9 cellular contexts compared by ENCODE assay signal in genomic region chr7:77727936-77728701, GRCh38. TPM values are rescaled to one million over a fixed set of nuclear protein-coding genes. Genes with fewer than 3 reads are reported as not detected.
A peak's percentile ranks its signal among the peaks of the same experiment; 100 is the strongest.
DNase-seq lines count a peak whose midpoint lies in the region; ATAC-seq and TF ChIP-seq lines count a peak whose summit lies in the region.
"Had no signal": no experiment of that assay in that cellular context is flagged by ENCODE, and none has a peak within 500 bp of the region (broad histone marks: within the 10 kb centered on the region; RNA-seq: fewer than 3 reads in every experiment).

No MANE protein-coding gene starts in this region.

- no peaks in the 10 kb centered on the region for H3K9me3 Mint-ChIP-seq in HFFc6

- no peak for TF ChIP-seq CTCF in AG04450 (IDR thresholded peaks at IDR 0.05; ENCODE audit: low read depth, low read length)
- no peak for TF ChIP-seq CTCF in HFFc6 (IDR thresholded peaks at IDR 0.05)
- TF ChIP-seq CTCF in SK-N-SH (IDR thresholded peaks at IDR 0.05): no peak
- no peak for TF ChIP-seq CTCF in foreskin keratinocyte (conservative IDR thresholded peaks at IDR 0.05)

- H3K4me2 ChIP-seq in SK-N-SH: peak overlapping the region; percentile 62

- H3K9me3 ChIP-seq in AG04450 (ENCODE audit: control insufficient read depth, insufficient read depth, low read length) (no peaks in the 10 kb centered on the region), SK-N-SH (no peaks in the 10 kb centered on the region)

- peaks cover 18% of the 10 kb centered on the region for H3F3A ChIP-seq in SK-N-SH (replicated peaks; ENCODE audit: insufficient read depth)

- H3K4me3 ChIP-seq in AG04450 (ENCODE audit: low read depth, low read length): no peak overlapping the region; the same call in 1 of the 2 replicates
- H3K4me3 ChIP-seq in SK-N-SH (ENCODE audit: low read depth in 2 of 2, low read length in 1 of 2): peak overlapping the region in 1 of 2 experiments; percentile 20; a peak in 1 of 4 replicates
- H3K4me3 ChIP-seq: GM12878 had no signal

- peaks cover 38% of the 10 kb centered on the region for H3K4me1 Mint-ChIP-seq in HFFc6 (ENCODE audit: low read depth)

- intact Hi-C loops in sciatic nerve (cut with DNase I): loop anchor here (10.0 kb wide), 1 partner anchor 1347 kb away; no protein-coding TSS in a partner anchor

- H3K4me1 ChIP-seq in SK-N-SH (ENCODE audit: control insufficient read depth in 1 of 2, insufficient read depth in 2 of 2, low read depth in 1 of 2, low read length in 1 of 2) (peaks cover 18 to 32% of the 10 kb centered on the region in 2 experiments), foreskin keratinocyte (peaks cover 23% of the 10 kb centered on the region)

- peak overlapping the region; percentile 71 for H3K27ac ChIP-seq in AG04450 (ENCODE audit: low read depth, low read length)
- H3K27ac ChIP-seq in SK-N-SH (ENCODE audit: low read depth in 2 of 2, low read length in 1 of 2): peak overlapping the region; percentile 67
- no peak overlapping the region for H3K27ac ChIP-seq in foreskin keratinocyte

- H3K79me2 ChIP-seq in SK-N-SH (ENCODE audit: insufficient read depth): peaks cover 97% of the 10 kb centered on the region

- H4K20me1 ChIP-seq in SK-N-SH (ENCODE audit: insufficient read depth): peaks cover 29% of the 10 kb centered on the region

- DNase-seq in AG04450 (ENCODE audit: low read depth, low spot score): no peak
- peak; percentile 69 for DNase-seq in HFFc6
- DNase-seq in SK-N-SH: peak; percentile 51
- DNase-seq in foreskin keratinocyte: peak; percentile 23 to 57
- no peak for DNase-seq in sciatic nerve (ENCODE audit: low spot score)

- POLR2A ChIA-PET in AG04450 (lab: Yijun Ruan, JAX): interaction anchor here (1.3 to 1.7 kb wide), 2 partner anchors 31 to 32 kb away, joined by 3 to 5 read pairs; partner anchors contain the start of gene RSBN1L
- POLR2A ChIA-PET in SK-N-SH (lab: Yijun Ruan, JAX): interaction anchor here (0.7 kb wide), 1 partner anchor 13 kb away, joined by 5 read pairs; no protein-coding TSS in a partner anchor

- CTCF ChIA-PET in AG04450 (lab: Charles Lee): interaction anchor here (2.1 kb wide), 1 partner anchor 77 kb away, joined by 6 read pairs; no protein-coding TSS in a partner anchor
- CTCF ChIA-PET in SK-N-SH (lab: Yijun Ruan, JAX): interaction anchor here (0.9 to 2.8 kb wide), 8 partner anchors 26 to 77 kb away, joined by 3 to 9 read pairs (median 4); partner anchors contain the start of genes PHTF2, RSBN1L and TMEM60

- 35% methylated on average over 8 of the region's 8 CpGs for WGBS in SK-N-SH (ENCODE audit: low lambda C conversion rate)

- peak overlapping the region; percentile 10; the same call in 1 of the 2 replicates for H3K9ac ChIP-seq in SK-N-SH

- H2AFZ ChIP-seq in SK-N-SH (ENCODE audit: low read depth): no peak overlapping the region; the same call in 1 of the 2 replicates

- TF ChIP-seq EP300 in SK-N-SH (IDR thresholded peaks at IDR 0.05; ENCODE audit: borderline replicate concordance in 1 of 2, low read depth in 1 of 2, low read length in 1 of 2): no peak

- H3K27me3 ChIP-seq in AG04450 (ENCODE audit: control insufficient read depth, insufficient read depth, low read length) (no peaks in the 10 kb centered on the region), SK-N-SH (ENCODE audit: insufficient read depth) (no peaks in the 10 kb centered on the region), foreskin keratinocyte (no peaks in the 10 kb centered on the region)

- TF ChIP-seq RAD21 in SK-N-SH (IDR thresholded peaks at IDR 0.05; ENCODE audit: low read length): no peak

- peak overlapping the region; percentile 72 for H3K4me3 Mint-ChIP-seq in HFFc6

- H3K27ac Mint-ChIP-seq in HFFc6: peak overlapping the region; percentile 87

- ATAC-seq in foreskin keratinocyte: peak; percentile 82
- peak; percentile 68 for ATAC-seq in sciatic nerve
- no peak for ATAC-seq in HG03378 (IDR thresholded peaks at IDR 0.05; ENCODE audit: unreplicated experiment)
- ATAC-seq in GM21447 (IDR thresholded peaks at IDR 0.05; ENCODE audit: unreplicated experiment): no peak
- no peak for ATAC-seq in HG03432 (IDR thresholded peaks at IDR 0.05; ENCODE audit: unreplicated experiment)
- ATAC-seq: GM12878 had no signal

- no peaks in the 10 kb centered on the region for H3K9me2 ChIP-seq in SK-N-SH

- no peaks in the 10 kb centered on the region for H3K27me3 Mint-ChIP-seq in HFFc6 (ENCODE audit: insufficient read depth)

- H3K36me3 ChIP-seq in SK-N-SH (replicated peaks in 1 of 2; ENCODE audit: control insufficient read depth in 1 of 2, insufficient read depth in 2 of 2, low read length in 1 of 2): peaks cover 0 to 8% of the 10 kb centered on the region in 2 experiments

- H3K36me3 Mint-ChIP-seq in HFFc6 (ENCODE audit: low read depth): no peaks in the 10 kb centered on the region

TF ChIP-seq in SK-N-SH, 30 proteins besides CTCF, POLR2A, EP300 and RAD21:
- TF ChIP-seq MXI1 (IDR thresholded peaks at IDR 0.05; ENCODE audit: low read depth, low read length) (peak; percentile 43; the same call in 1 of the 2 replicates), GATA2 (CRISPR knock-in tag; IDR thresholded peaks at IDR 0.05) (0 out of 2 replicates have a peak, but pooled peaks have one; percentile 18), NFIC (IDR thresholded peaks at IDR 0.05; ENCODE audit: borderline replicate concordance) (peak; percentile 49), TEAD4 (IDR thresholded peaks at IDR 0.05; ENCODE audit: borderline replicate concordance, insufficient read depth) (no peak), SIN3A (IDR thresholded peaks at IDR 0.05; ENCODE audit: borderline replicate concordance, low read depth, low read length) (peak; percentile 48; the same call in 1 of the 2 replicates), TAF1 (IDR thresholded peaks at IDR 0.05; ENCODE audit: borderline replicate concordance, low read depth, low read length) (no peak), RFX5 (IDR thresholded peaks at IDR 0.05; ENCODE audit: low read length) (no peak), FOXJ3 (CRISPR knock-in tag; IDR thresholded peaks at IDR 0.05) (0 out of 2 replicates have a peak, but pooled peaks have one; percentile 63), RCOR1 (IDR thresholded peaks at IDR 0.05; ENCODE audit: low read length) (0 out of 2 replicates have a peak, but pooled peaks have one; percentile 12)

RNA-seq across cellular contexts. Expression of gene RSBN1L, which starts 31.9 kb away (rescaled TPM):
- polyA plus RNA-seq in AG04450 (2011; rRNA removed) (9.3 and 14.0 TPM in 2 replicates), SK-N-SH (2012; rRNA removed) (5.6 and 6.5 TPM in 2 replicates), foreskin keratinocyte (4.6 and 5.3 TPM in 2 replicates)
- 12.9 and 21.0 TPM in 2 replicates for polyA minus RNA-seq in AG04450 (2011; rRNA and poly(A)+ RNA removed)
- 10 to 100 TPM; 11.2 to 14.0 (median 12.9) TPM for total RNA-seq in HFFc6 (2021; fragmentation: NEBNext Ultra II Directional; extraction: Animal tissue kit (Norgen Biotek cat#: 25700))
- polyA plus RNA-seq in SK-N-SH (2012; cell fraction: cytosol; rRNA removed): 7.5 and 8.8 TPM in 2 replicates
- polyA plus RNA-seq in SK-N-SH (2012; cell fraction: nucleus; rRNA removed): 5.7 and 10.8 TPM in 2 replicates
- total RNA-seq in foreskin keratinocyte (16.6 and 19.5 TPM in 2 replicates), sciatic nerve (23.7 TPM)

Comparison
In these comparisons a context has a peak if more than half of its experiments do, and no peak if none do; other contexts are left out.
1. DNase-seq: peak in HFFc6 (single experiment), SK-N-SH (single experiment) and foreskin keratinocyte (2 of 2); none in AG04450 (single experiment) and sciatic nerve (single experiment).
2. ATAC-seq: peak in foreskin keratinocyte (single experiment) and sciatic nerve (single experiment); none in HG03378 (single experiment), GM21447 (single experiment) and HG03432 (single experiment).